Comparison of ENCODE assay signal across 1 cellular context in the genomic region with DNA sequence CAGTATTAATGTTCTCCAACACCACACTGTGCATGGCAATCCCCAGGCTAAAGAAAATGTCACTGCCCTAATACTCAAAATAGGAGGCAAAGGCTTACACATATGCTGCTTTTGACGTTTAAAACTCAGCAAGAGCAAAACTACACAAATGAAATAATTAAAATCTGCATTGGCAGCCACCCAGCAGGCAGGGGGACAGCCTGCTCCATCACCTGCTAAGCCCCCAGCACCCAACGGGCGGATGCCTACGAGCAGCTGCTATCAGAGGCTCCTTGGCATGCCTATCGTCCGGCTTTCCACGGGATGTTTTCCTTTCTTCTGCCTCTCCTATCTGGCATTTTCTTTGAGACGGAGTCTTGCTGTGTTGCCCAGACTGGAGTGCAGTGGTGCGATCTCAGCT.
TF ChIP-seq lines count a peak whose summit lies in the region.

No MANE protein-coding gene starts in this region.

TF ChIP-seq in IMR-90, 13 proteins besides CTCF, POLR2A, EP300 and RAD21:
- TF ChIP-seq RFX5 (IDR thresholded peaks at IDR 0.05; ENCODE audit: low read depth, low read length) (no peak), BHLHE40 (IDR thresholded peaks at IDR 0.05; ENCODE audit: low read depth, low read length) (no peak), NFE2L2 (IDR thresholded peaks at IDR 0.05; ENCODE audit: low read depth, low read length) (no peak), ELK1 (IDR thresholded peaks at IDR 0.05; ENCODE audit: borderline replicate concordance, low read depth, low read length) (no peak)
